ENCODE assay signal across 14 cellular contexts in genomic region chr2:134250840-134251461, GRCh38. TPM values are rescaled to one million over a fixed set of nuclear protein-coding genes. Genes with fewer than 3 reads are reported as not detected.
A peak's percentile ranks its signal among the peaks of the same experiment; 100 is the strongest.
DNase-seq lines count a peak whose midpoint lies in the region; ATAC-seq and TF ChIP-seq lines count a peak whose summit lies in the region.
"Had no signal": no experiment of that assay in that cellular context is flagged by ENCODE, and none has a peak within 500 bp of the region (broad histone marks: within the 10 kb centered on the region; RNA-seq: fewer than 3 reads in every experiment).

No MANE protein-coding gene starts in this region.

- H3F3A ChIP-seq in smooth muscle cell (ENCODE audit: low read depth): no peaks in the 10 kb centered on the region

- peaks cover 46% of the 10 kb centered on the region for H4K20me1 ChIP-seq in smooth muscle cell (ENCODE audit: low read depth)

- peak overlapping the region; percentile 56 for H3K4me3 Mint-ChIP-seq in memory B cell
- H3K4me3 Mint-ChIP-seq: GM23338 had no signal

- H3K36me3 ChIP-seq in WERI-Rb-1 (peaks cover 23% of the 10 kb centered on the region), smooth muscle cell (ENCODE audit: low read depth) (no peaks in the 10 kb centered on the region)
- H3K36me3 ChIP-seq: ovary had no signal

- peaks cover 7% of the 10 kb centered on the region for H3K4me1 ChIP-seq in smooth muscle cell (ENCODE audit: low read depth)

- no peak overlapping the region for H2AFZ ChIP-seq in smooth muscle cell (ENCODE audit: low read depth)
- H2AFZ ChIP-seq: GM23338 had no signal

- H3K27me3 ChIP-seq in WERI-Rb-1 (ENCODE audit: insufficient read depth, low read depth, severe bottlenecking) (no peaks in the 10 kb centered on the region), smooth muscle cell (ENCODE audit: low read depth) (no peaks in the 10 kb centered on the region)
- H3K27me3 ChIP-seq: body of pancreas, ovary had no signal

- peaks cover 11% of the 10 kb centered on the region for H3K79me2 ChIP-seq in smooth muscle cell (ENCODE audit: low read depth)

- H3K4me2 ChIP-seq in smooth muscle cell: no peak overlapping the region
- H3K4me2 ChIP-seq: GM23338 had no signal

- peak; percentile 39 for DNase-seq in activated CD4-positive, alpha-beta T cell treated with anti-CD3 and anti-CD28 coated beads for 48 hours
- no peak for DNase-seq in activated CD4-positive, alpha-beta T cell treated with anti-CD3 and anti-CD28 coated beads, Interleukin-2, amount 50 U/mL, for 4 hours
- peak; percentile 29 for DNase-seq in SKM-1 treated with dmso at 0.1 percent for 144 hours (lab: John Stamatoyannopoulos, UW; ENCODE audit: unreplicated experiment)
- DNase-seq in memory B cell (ENCODE audit: low spot score in 2 of 2): no peak
- no peak for DNase-seq in WERI-Rb-1
- no peak for DNase-seq in smooth muscle cell (lab: John Stamatoyannopoulos, UW; ENCODE audit: unreplicated experiment)
- DNase-seq in DMS53 (lab: John Stamatoyannopoulos, UW): no peak
- DNase-seq: body of pancreas; effector CD4-positive, alpha-beta T cell; NCI-H345; ovary had no signal

- H3K4me3 ChIP-seq in WERI-Rb-1 (ENCODE audit: low read depth, low read length): no peak overlapping the region
- H3K4me3 ChIP-seq in smooth muscle cell: no peak overlapping the region
- H3K4me3 ChIP-seq: body of pancreas, GM23338, ovary had no signal

- TF ChIP-seq CTCF in WERI-Rb-1 (IDR thresholded peaks at IDR 0.05; ENCODE audit: low read depth, low read length) (no peak), smooth muscle cell (IDR thresholded peaks at IDR 0.05; ENCODE audit: borderline replicate concordance, insufficient read depth, poor library complexity, severe bottlenecking) (no peak)

- H3K4me1 Mint-ChIP-seq in memory B cell: peaks cover 77% of the 10 kb centered on the region

- H3K27me3 Mint-ChIP-seq in memory B cell: no peaks in the 10 kb centered on the region

- H3K9me3 ChIP-seq in WERI-Rb-1 (ENCODE audit: severe bottlenecking) (no peaks in the 10 kb centered on the region), smooth muscle cell (replicated peaks; ENCODE audit: low read depth) (no peaks in the 10 kb centered on the region)
- H3K9me3 ChIP-seq: body of pancreas, ovary had no signal

- peak overlapping the region; percentile 88 for H3K27ac Mint-ChIP-seq in memory B cell
- H3K27ac Mint-ChIP-seq: GM23338 had no signal

- ATAC-seq in HG02852 (IDR thresholded peaks at IDR 0.05; ENCODE audit: unreplicated experiment) (peak; percentile 17), memory B cell (ENCODE audit: low read depth) (peak; percentile 11)
- ATAC-seq: body of pancreas, GM23338 had no signal

- 95% methylated on average over 8 of the region's 8 CpGs for WGBS in smooth muscle cell (ENCODE audit: low lambda C conversion rate)

- H3K27ac ChIP-seq in WERI-Rb-1 (no peak overlapping the region), smooth muscle cell (ENCODE audit: low read depth) (no peak overlapping the region)
- H3K27ac ChIP-seq: body of pancreas, ovary, RWPE1 had no signal

- peaks cover 7% of the 10 kb centered on the region for H3K36me3 Mint-ChIP-seq in memory B cell

- no peaks in the 10 kb centered on the region for H3K9me3 Mint-ChIP-seq in memory B cell
- H3K9me3 Mint-ChIP-seq: GM23338 had no signal

- no peak overlapping the region for H3K9ac ChIP-seq in smooth muscle cell (ENCODE audit: low read depth)

RNA-seq across cellular contexts. Expression of gene MGAT5, which starts 2.9 kb away (rescaled TPM):
- total RNA-seq in smooth muscle cell: 33.8 and 49.1 TPM in 2 replicates
- polyA plus RNA-seq in smooth muscle cell: 4.5 and 5.0 TPM in 2 replicates

Comparison
In these comparisons a context has a peak if more than half of its experiments do, and no peak if none do; other contexts are left out.
1. DNase-seq: peak in activated CD4-positive, alpha-beta T cell treated with anti-CD3 and anti-CD28 coated beads for 48 hours (single experiment) and SKM-1 treated with dmso at 0.1 percent for 144 hours (single experiment); none in activated CD4-positive, alpha-beta T cell treated with anti-CD3 and anti-CD28 coated beads, Interleukin-2, amount 50 U/mL, for 4 hours (0 of 2), memory B cell (0 of 2), WERI-Rb-1 (single experiment), smooth muscle cell (single experiment) and DMS53 (single experiment).